Comparison of ENCODE assay signal across 8 cellular contexts in the genomic region with DNA sequence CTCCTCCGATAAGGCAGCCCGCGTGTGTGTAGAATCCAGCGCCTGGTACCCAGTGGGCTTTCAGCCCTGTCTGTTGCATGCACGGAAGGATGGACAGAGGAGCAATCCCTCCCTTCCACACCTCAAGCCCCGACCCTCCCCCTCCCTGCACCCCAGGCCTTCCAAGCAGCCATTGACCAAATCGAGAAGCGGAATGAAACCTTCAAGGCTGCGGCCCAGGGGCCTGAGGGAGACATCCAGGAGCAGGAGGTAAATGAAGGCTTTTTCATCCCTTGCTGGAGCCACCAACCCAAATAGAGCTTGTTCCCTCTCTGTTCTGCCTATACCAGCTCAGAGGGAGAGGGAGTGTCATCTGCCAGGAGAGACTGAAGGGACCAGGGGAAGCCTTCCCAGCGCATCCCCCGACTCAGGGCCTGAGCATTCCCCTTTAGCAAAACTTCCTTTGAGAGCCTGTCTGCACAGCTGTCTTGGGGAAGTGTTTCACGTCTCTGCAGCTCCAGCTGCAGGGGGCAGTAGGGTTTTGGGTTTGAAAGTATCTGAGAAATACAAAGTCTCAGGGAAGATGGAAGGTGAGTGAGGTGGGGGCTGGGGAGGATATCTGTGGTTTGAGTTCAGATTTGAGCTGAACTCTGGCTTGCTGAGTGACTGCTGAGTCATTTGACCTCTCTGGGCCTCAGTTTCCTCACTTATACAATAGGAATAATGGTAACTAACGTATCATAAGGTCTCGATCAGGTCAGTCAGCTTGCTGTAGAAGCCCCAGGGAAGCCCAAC. TPM values are rescaled to one million over a fixed set of nuclear protein-coding genes. Genes with fewer than 3 reads are reported as not detected.
DNase-seq lines count a peak whose midpoint lies in the region; ATAC-seq and TF ChIP-seq lines count a peak whose summit lies in the region.

No MANE protein-coding gene starts in this region.

- ATAC-seq in HG03442 (IDR thresholded peaks at IDR 0.05; ENCODE audit: unreplicated experiment) (no peak), GM21360 (IDR thresholded peaks at IDR 0.05; ENCODE audit: unreplicated experiment) (no peak)

- DNase-seq in MCF 10A (ENCODE audit: unreplicated experiment) (peak; percentile 61), breast epithelium (ENCODE audit: low spot score in 2 of 2) (no peak), adrenal gland (peak in 1 of 7 donors; percentile 38), neural crest cell (ENCODE audit: low read depth, low spot score) (no peak), NCI-H2029 (lab: John Stamatoyannopoulos, UW) (no peak)

- H3K27ac Mint-ChIP-seq in MCF 10A (ENCODE audit: low read depth, unreplicated experiment) (no peak overlapping the region), neural crest cell (ENCODE audit: unreplicated experiment) (no peak overlapping the region)
- H3K27ac Mint-ChIP-seq in T-helper 1 cell treated with Interleukin-12 subunit alpha and Interleukin-12 subunit beta and Interleukin-4 antibody, amounts not matched to agents 30 μg/mL and 1 μg/mL, for 36 hours, result peak overlapping the region; percentile 86

- peaks cover 47% of the 10 kb centered on the region for H3K4me1 Mint-ChIP-seq in MCF 10A (ENCODE audit: insufficient read depth, unreplicated experiment)
- peaks cover 69% of the 10 kb centered on the region for H3K4me1 Mint-ChIP-seq in T-helper 1 cell treated with Interleukin-12 subunit alpha and Interleukin-12 subunit beta and Interleukin-4 antibody, amounts not matched to agents 30 μg/mL and 1 μg/mL, for 36 hours (ENCODE audit: low read depth)
- peaks cover 9% of the 10 kb centered on the region for H3K4me1 Mint-ChIP-seq in neural crest cell

- H3K4me3 Mint-ChIP-seq in MCF 10A (ENCODE audit: unreplicated experiment), result no peak overlapping the region
- no peak overlapping the region for H3K4me3 Mint-ChIP-seq in T-helper 1 cell treated with Interleukin-12 subunit alpha and Interleukin-12 subunit beta and Interleukin-4 antibody, amounts not matched to agents 30 μg/mL and 1 μg/mL, for 36 hours
- no peak overlapping the region for H3K4me3 Mint-ChIP-seq in neural crest cell

- BruUV-seq in MCF 10A (replicated peaks; lab: Mats Ljungman, UMichigan), result no TSS peak

- H3K9me3 ChIP-seq in breast epithelium (no peaks in the 10 kb centered on the region), adrenal gland (replicated peaks in 1 of 3) (no peaks in the 10 kb centered on the region)

- H3K27me3 Mint-ChIP-seq in MCF 10A (ENCODE audit: insufficient read depth, unreplicated experiment) (no peaks in the 10 kb centered on the region), neural crest cell (ENCODE audit: low read depth) (no peaks in the 10 kb centered on the region)
- no peaks in the 10 kb centered on the region for H3K27me3 Mint-ChIP-seq in T-helper 1 cell treated with Interleukin-12 subunit alpha and Interleukin-12 subunit beta and Interleukin-4 antibody, amounts not matched to agents 30 μg/mL and 1 μg/mL, for 36 hours (ENCODE audit: low read depth)

- H3K27me3 ChIP-seq in breast epithelium (no peaks in the 10 kb centered on the region), adrenal gland (no peaks in the 10 kb centered on the region)

- TF ChIP-seq POLR2A in breast epithelium (IDR thresholded peaks at IDR 0.05) (no peak), adrenal gland (IDR thresholded peaks at IDR 0.05) (no peak)

- CTCF ChIA-PET in MCF 10A (lab: Yijun Ruan, JAX), result interaction anchor here (0.6 to 16.7 kb wide), 10 partner anchors 10 to 187 kb away, joined by 3 to 359 read pairs (median 6); partner anchors contain the start of gene PIM1

- no peaks in the 10 kb centered on the region for H3K36me3 Mint-ChIP-seq in MCF 10A (ENCODE audit: insufficient read depth, unreplicated experiment)
- peaks cover 2% of the 10 kb centered on the region for H3K36me3 Mint-ChIP-seq in T-helper 1 cell treated with Interleukin-12 subunit alpha and Interleukin-12 subunit beta and Interleukin-4 antibody, amounts not matched to agents 30 μg/mL and 1 μg/mL, for 36 hours (ENCODE audit: low read depth)
- H3K36me3 Mint-ChIP-seq in neural crest cell (ENCODE audit: low read depth), result no peaks in the 10 kb centered on the region

- H3K27ac ChIP-seq in breast epithelium, result no peak overlapping the region
- no peak overlapping the region for H3K27ac ChIP-seq in adrenal gland

- POLR2A ChIA-PET in MCF 10A (lab: Yijun Ruan, JAX), result interaction anchor here (0.6 to 9.7 kb wide), 5 partner anchors 36 to 192 kb away, joined by 3 to 117 read pairs (median 6); partner anchors contain the start of gene PIM1

- intact Hi-C loops in MCF 10A (cut with micrococcal nuclease) (no loop called here), breast epithelium (cut with DNase I; ENCODE audit: low total_unique reads) (loop anchor here (5.0 to 10.0 kb wide), 2 partner anchors 153 to 191 kb away; partner anchors contain the start of gene PIM1), adrenal gland (cut with DNase I) (loop anchor here (2.0 to 10.0 kb wide), 3 partner anchors 153 to 187 kb away; partner anchors contain the start of gene PIM1 (in 2 of the 2))

- no peaks in the 10 kb centered on the region for H3K9me3 Mint-ChIP-seq in MCF 10A (ENCODE audit: unreplicated experiment)
- H3K9me3 Mint-ChIP-seq in T-helper 1 cell treated with Interleukin-12 subunit alpha and Interleukin-12 subunit beta and Interleukin-4 antibody, amounts not matched to agents 30 μg/mL and 1 μg/mL, for 36 hours, result no peaks in the 10 kb centered on the region
- no peaks in the 10 kb centered on the region for H3K9me3 Mint-ChIP-seq in neural crest cell

- H3K36me3 ChIP-seq in breast epithelium (no peaks in the 10 kb centered on the region), adrenal gland (replicated peaks in 1 of 2) (no peaks in the 10 kb centered on the region)

- 62 to 84% (median 72%) methylated on average over 12 to 14 of the region's 14 CpGs for WGBS in adrenal gland, 4 donors

- TF ChIP-seq CTCF in MCF 10A (IDR thresholded peaks at IDR 0.05; ENCODE audit: unreplicated experiment), result peak; percentile 44
- TF ChIP-seq CTCF in breast epithelium (IDR thresholded peaks at IDR 0.05), result no peak
- peak in 5 of 6 experiments; percentile 12 to 37 (median 26) for TF ChIP-seq CTCF in adrenal gland (IDR thresholded peaks at IDR 0.05)
- peak; percentile 60 for TF ChIP-seq CTCF in neural crest cell (conservative IDR thresholded peaks at IDR 0.05)

- peaks cover 3 to 7% of the 10 kb centered on the region in 2 donors for H3K4me1 ChIP-seq in breast epithelium
- peaks cover 0 to 15% of the 10 kb centered on the region in 2 donors for H3K4me1 ChIP-seq in adrenal gland (replicated peaks in 1 of 2)

- H3K4me3 ChIP-seq in breast epithelium (no peak overlapping the region), adrenal gland (no peak overlapping the region)

RNA-seq across cellular contexts. Expression of gene FGD2, which starts 16.1 kb away (rescaled TPM):
- total RNA-seq in MCF 10A (2022) (not detected in 2 replicates), breast epithelium (10 to 100 TPM; 11.5 to 51.4 (median 18.6) TPM), adrenal gland (100 to 1,000 TPM in 1 of 8 donors, 10 to 100 TPM in 7; 18.3 to 117 (median 35.7) TPM), neural crest cell (not detected in 2 replicates)
- 10 to 100 TPM in 1 of 3 donors, 1 to 10 TPM in 2; 3.7 to 28.7 (median 6.9) TPM for polyA plus RNA-seq in adrenal gland

RNA-seq across cellular contexts. Expression of gene MTCH1, which starts 35.5 kb away (rescaled TPM):
- total RNA-seq in MCF 10A (2022), result 74.9 and 78.2 TPM in 2 replicates
- total RNA-seq in breast epithelium, result 100 to 1,000 TPM; 187 to 229 (median 215) TPM
- total RNA-seq in adrenal gland, result 100 to 1,000 TPM; 260 to 523 (median 363) TPM
- polyA plus RNA-seq in adrenal gland, result 100 to 1,000 TPM; 116 to 481 (median 200) TPM
- total RNA-seq in neural crest cell, result 182 and 193 TPM in 2 replicates

Comparison
In these comparisons a context has a peak if more than half of its experiments do, and no peak if none do; other contexts are left out.
1. CTCF ChIP-seq: peak in MCF 10A (single experiment), adrenal gland (5 of 6) and neural crest cell (single experiment); none in breast epithelium (0 of 3).
2. RNA of gene FGD2, which starts 16.1 kb away (total RNA-seq): 18.3 to 117 TPM in adrenal gland and 11.5 to 51.4 TPM in breast epithelium; not detected in MCF 10A and not detected in neural crest cell; every median in the first group is over 10 times any median in the second.